ENCODE assay signal across 30 cellular contexts in genomic region chr16:69118994-69119393, GRCh38. TPM values are rescaled to one million over a fixed set of nuclear protein-coding genes. Genes with fewer than 3 reads are reported as not detected.
"Had no signal": no experiment of that assay in that cellular context is flagged by ENCODE, and none has a peak within 500 bp of the region (broad histone marks: within the 10 kb centered on the region; RNA-seq: fewer than 3 reads in every experiment).

No MANE protein-coding gene starts in this region.

- ATAC-seq: activated CD8-positive, alpha-beta T cell treated with anti-CD3 and anti-CD28 coated beads, Interleukin-2, amount 10 ng/mL, durations not matched to agents 7 days and 5 days; activated naive CD4-positive, alpha-beta T cell treated with anti-CD3 and anti-CD28 coated beads, Interleukin-2, amount 50 U/mL, for 72 hours; activated T-cell treated with anti-CD3 and anti-CD28 coated beads, Interleukin-2, amount 50 U/mL, for 4 hours; Panc1 had no signal

- H3K27ac ChIP-seq: adrenal gland, SJCRH30, SK-N-MC, WERI-Rb-1 had no signal

- H3K27me3 ChIP-seq: adrenal gland, MG63, SJCRH30 had no signal

- H3K9me3 ChIP-seq: adrenal gland, MG63, SJCRH30 had no signal

- DNase-seq: activated CD4-positive, alpha-beta T cell treated with anti-CD3 and anti-CD28 coated beads, Interleukin-2, amount 10 ng/mL, durations not matched to agents 7 days and 5 days; activated CD4-positive, alpha-beta T cell treated with anti-CD3 and anti-CD28 coated beads, Interleukin-2, amount 50 U/mL, for 48 hours; activated CD8-positive, alpha-beta T cell treated with anti-CD3 and anti-CD28 coated beads, Interleukin-2, amount 10 ng/mL, durations not matched to agents 7 days and 5 days; activated gamma-delta T cell treated with Interleukin-2 at 50 U/mL for 16 hours; activated naive CD4-positive, alpha-beta T cell treated with anti-CD3 and anti-CD28 coated beads for 36 hours; activated T-cell treated with anti-CD3 and anti-CD28 coated beads, Interleukin-2, amount 50 U/mL, for 4 hours; adrenal gland; caudate nucleus; Kasumi-1; KG1; MG63; MV-4-11; NCI-H1092; NCI-H1436 treated with DMSO at 0.1 percent for 48 hours; NCI-H1694 treated with DMSO at 0.1 percent for 48 hours; NCI-H2029; NCI-H345; NCI-H524 treated with DMSO at 0.1 percent for 48 hours; NCI-H748 treated with DMSO at 0.1 percent for 48 hours; NK-92 treated with Interleukin-12 subunit alpha and Interleukin-12 subunit beta, amount 100 ng/mL, for 24 hours; SHP77; SJCRH30; T1000; WERI-Rb-1 had no signal

- FAIRE-seq: astrocyte, bronchial epithelial cell had no signal

- H3K4me1 ChIP-seq: adrenal gland, SJCRH30 had no signal

- H3K4me3 ChIP-seq: adrenal gland, MG63, SJCRH30, SK-N-MC had no signal

RNA-seq across cellular contexts. Expression of gene HAS3, which starts 13.5 kb away (rescaled TPM):
- total RNA-seq: NCI-H460 had no signal
